ENCODE assay signal across 1 cellular context in the genomic region with DNA sequence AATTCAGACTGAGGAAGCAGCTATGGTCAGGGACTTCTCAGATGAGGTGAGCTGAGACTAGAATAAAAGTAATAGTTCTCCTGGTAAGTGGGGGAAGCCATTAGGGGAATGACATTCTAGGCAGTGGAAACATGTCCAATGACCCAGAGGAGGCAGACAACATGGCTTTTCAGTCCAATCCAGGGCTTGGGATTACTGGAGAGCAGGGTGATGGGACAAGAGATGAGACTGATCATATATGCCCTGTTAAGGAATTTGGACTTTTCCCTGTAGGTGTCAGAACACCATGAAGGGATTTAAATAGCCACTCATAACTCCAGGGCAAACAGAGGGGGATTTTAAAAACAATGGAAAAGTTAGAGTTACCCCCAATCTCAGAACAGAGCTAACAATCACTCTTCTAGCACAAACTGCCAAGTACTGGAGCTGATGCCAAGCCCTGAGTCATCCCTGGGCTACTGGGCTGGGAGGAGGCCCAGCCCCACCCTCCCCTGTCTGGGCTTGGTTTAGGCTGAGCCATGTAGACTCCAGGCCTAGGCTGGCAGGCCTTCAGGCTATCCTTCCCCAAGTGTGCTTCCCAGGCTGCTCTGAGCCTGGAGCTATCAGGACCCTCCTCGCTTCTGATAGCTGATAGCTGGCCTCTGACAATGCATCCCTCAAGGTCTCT.
TF ChIP-seq lines count a peak whose summit lies in the region.

No MANE protein-coding gene starts in this region.

TF ChIP-seq in HepG2, 621 proteins besides CTCF, POLR2A, EP300 and RAD21 (continued from another document):
- TF ChIP-seq, protein P1, sequence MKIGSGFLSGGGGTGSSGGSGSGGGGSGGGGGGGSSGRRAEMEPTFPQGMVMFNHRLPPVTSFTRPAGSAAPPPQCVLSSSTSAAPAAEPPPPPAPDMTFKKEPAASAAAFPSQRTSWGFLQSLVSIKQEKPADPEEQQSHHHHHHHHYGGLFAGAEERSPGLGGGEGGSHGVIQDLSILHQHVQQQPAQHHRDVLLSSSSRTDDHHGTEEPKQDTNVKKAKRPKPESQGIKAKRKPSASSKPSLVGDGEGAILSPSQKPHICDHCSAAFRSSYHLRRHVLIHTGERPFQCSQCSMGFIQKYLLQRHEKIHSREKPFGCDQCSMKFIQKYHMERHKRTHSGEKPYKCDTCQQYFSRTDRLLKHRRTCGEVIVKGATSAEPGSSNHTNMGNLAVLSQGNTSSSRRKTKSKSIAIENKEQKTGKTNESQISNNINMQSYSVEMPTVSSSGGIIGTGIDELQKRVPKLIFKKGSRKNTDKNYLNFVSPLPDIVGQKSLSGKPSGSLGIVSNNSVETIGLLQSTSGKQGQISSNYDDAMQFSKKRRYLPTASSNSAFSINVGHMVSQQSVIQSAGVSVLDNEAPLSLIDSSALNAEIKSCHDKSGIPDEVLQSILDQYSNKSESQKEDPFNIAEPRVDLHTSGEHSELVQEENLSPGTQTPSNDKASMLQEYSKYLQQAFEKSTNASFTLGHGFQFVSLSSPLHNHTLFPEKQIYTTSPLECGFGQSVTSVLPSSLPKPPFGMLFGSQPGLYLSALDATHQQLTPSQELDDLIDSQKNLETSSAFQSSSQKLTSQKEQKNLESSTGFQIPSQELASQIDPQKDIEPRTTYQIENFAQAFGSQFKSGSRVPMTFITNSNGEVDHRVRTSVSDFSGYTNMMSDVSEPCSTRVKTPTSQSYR (CRISPR knock-in tag; IDR thresholded peaks at IDR 0.05; ENCODE audit: borderline replicate concordance) = no peak
- TF ChIP-seq MXI1 (IDR thresholded peaks at IDR 0.05; ENCODE audit: borderline replicate concordance, low read depth, low read length) (no peak), HOXA3 (CRISPR knock-in tag; IDR thresholded peaks at IDR 0.05) (no peak), HMGA1 (CRISPR knock-in tag; conservative IDR thresholded peaks at IDR 0.05) (no peak), GPN1 (CRISPR knock-in tag; IDR thresholded peaks at IDR 0.05; ENCODE audit: borderline replicate concordance) (no peak), FOXK1 (CRISPR knock-in tag; IDR thresholded peaks at IDR 0.05; ENCODE audit: borderline replicate concordance, low read depth) (no peak)
- TF ChIP-seq, protein P2, sequence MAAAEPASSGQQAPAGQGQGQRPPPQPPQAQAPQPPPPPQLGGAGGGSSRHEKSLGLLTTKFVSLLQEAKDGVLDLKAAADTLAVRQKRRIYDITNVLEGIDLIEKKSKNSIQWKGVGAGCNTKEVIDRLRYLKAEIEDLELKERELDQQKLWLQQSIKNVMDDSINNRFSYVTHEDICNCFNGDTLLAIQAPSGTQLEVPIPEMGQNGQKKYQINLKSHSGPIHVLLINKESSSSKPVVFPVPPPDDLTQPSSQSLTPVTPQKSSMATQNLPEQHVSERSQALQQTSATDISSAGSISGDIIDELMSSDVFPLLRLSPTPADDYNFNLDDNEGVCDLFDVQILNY (CRISPR knock-in tag; conservative IDR thresholded peaks at IDR 0.05) = no peak
